1 cellular context compared by ENCODE assay signal in genomic region chr11:24226606-24227005, GRCh38.
TF ChIP-seq lines count a peak whose summit lies in the region.

No MANE protein-coding gene starts in this region.

TF ChIP-seq in IMR-90, 13 proteins besides CTCF, POLR2A, EP300 and RAD21 (continued from another document):
- TF ChIP-seq RCOR1 (IDR thresholded peaks at IDR 0.05; ENCODE audit: insufficient replicate concordance, low read length) (no peak), RFX5 (IDR thresholded peaks at IDR 0.05; ENCODE audit: low read depth, low read length) (no peak), MXI1 (IDR thresholded peaks at IDR 0.05; ENCODE audit: borderline replicate concordance, low read depth, low read length) (no peak), FOS (IDR thresholded peaks at IDR 0.05; ENCODE audit: low read depth, low read length) (no peak), SMC3 (IDR thresholded peaks at IDR 0.05; ENCODE audit: low read depth, low read length) (no peak), CHD1 (IDR thresholded peaks at IDR 0.05; ENCODE audit: low read depth, low read length) (no peak)
